Comparison of ENCODE assay signal across 26 cellular contexts in the genomic region with DNA sequence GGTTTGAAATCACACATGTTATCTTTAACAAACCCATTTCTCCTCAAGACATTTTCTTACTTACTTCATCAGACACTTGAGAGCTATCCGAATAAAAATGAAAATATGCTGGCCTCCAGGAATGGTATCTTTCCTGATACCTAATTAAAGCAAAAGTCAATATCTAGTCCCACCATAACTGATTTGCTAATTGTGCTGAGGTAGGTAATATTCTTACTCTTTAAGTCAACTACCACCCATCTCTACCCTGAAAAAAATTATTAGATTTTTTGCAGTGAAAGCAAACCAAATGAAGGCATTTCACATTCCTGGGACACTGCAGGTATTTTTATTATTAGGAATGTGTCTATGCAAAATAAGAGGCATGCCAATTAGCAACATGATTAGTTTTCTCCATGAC.
DNase-seq lines count a peak whose midpoint lies in the region; ATAC-seq and TF ChIP-seq lines count a peak whose summit lies in the region.
"Had no signal": no experiment of that assay in that cellular context is flagged by ENCODE, and none has a peak within 500 bp of the region (broad histone marks: within the 10 kb centered on the region; RNA-seq: fewer than 3 reads in every experiment).

No MANE protein-coding gene starts in this region.

- H3F3A ChIP-seq in SU-DHL-6 (ENCODE audit: insufficient read depth), result no peaks in the 10 kb centered on the region

- peaks cover 7% of the 10 kb centered on the region for H3K27me3 Mint-ChIP-seq in activated CD4-positive, alpha-beta T cell treated with anti-CD3 and anti-CD28 coated beads, Interleukin-2, amount 10 ng/mL, durations not matched to agents 24 days and 14 days
- no peaks in the 10 kb centered on the region for H3K27me3 Mint-ChIP-seq in CD8-positive, alpha-beta T cell (ENCODE audit: low read depth)
- H3K27me3 Mint-ChIP-seq in central memory CD8-positive, alpha-beta T cell, result no peaks in the 10 kb centered on the region

- TF ChIP-seq CTCF in CD8-positive, alpha-beta T cell (IDR thresholded peaks at IDR 0.05), result no peak
- TF ChIP-seq CTCF in SU-DHL-6 (IDR thresholded peaks at IDR 0.05; ENCODE audit: insufficient read depth, low read length, poor library complexity, severe bottlenecking) (no peak), lower lobe of right lung (IDR thresholded peaks at IDR 0.05) (no peak)

- ATAC-seq in CD8-positive, alpha-beta T cell, result no peak
- no peak for ATAC-seq in central memory CD8-positive, alpha-beta T cell (replicated peaks; ENCODE audit: extremely low read depth, poor library complexity, severe bottlenecking)
- ATAC-seq in GM19455 (IDR thresholded peaks at IDR 0.05; ENCODE audit: unreplicated experiment), result no peak
- no peak for ATAC-seq in lower lobe of right lung
- ATAC-seq in HG02642 (IDR thresholded peaks at IDR 0.05; ENCODE audit: poor library complexity, unreplicated experiment), result no peak
- ATAC-seq: foreskin keratinocyte had no signal

- no peaks in the 10 kb centered on the region for H4K20me1 ChIP-seq in SU-DHL-6 (ENCODE audit: low read depth, low read length)

- H3K79me2 ChIP-seq in SU-DHL-6 (ENCODE audit: insufficient read depth, low read length), result no peaks in the 10 kb centered on the region
- H3K79me2 ChIP-seq: hepatocyte had no signal

- H3K4me3 Mint-ChIP-seq in activated CD4-positive, alpha-beta T cell treated with anti-CD3 and anti-CD28 coated beads, Interleukin-2, amount 10 ng/mL, durations not matched to agents 24 days and 14 days, result peak overlapping the region; percentile 60
- no peak overlapping the region for H3K4me3 Mint-ChIP-seq in CD8-positive, alpha-beta T cell
- no peak overlapping the region for H3K4me3 Mint-ChIP-seq in central memory CD8-positive, alpha-beta T cell

- H3K27me3 ChIP-seq in CD8-positive, alpha-beta T cell (ENCODE audit: insufficient read depth, low read length), result no peaks in the 10 kb centered on the region
- H3K27me3 ChIP-seq in SU-DHL-6 (ENCODE audit: low read length) (no peaks in the 10 kb centered on the region), lower lobe of right lung (ENCODE audit: low read depth) (no peaks in the 10 kb centered on the region)
- H3K27me3 ChIP-seq: foreskin keratinocyte, hepatocyte, left lung, ovary had no signal

- POLR2A ChIA-PET in CD8-positive, alpha-beta T cell (lab: Charles Lee), result interaction anchor here (0.6 kb wide), 1 partner anchor 174 kb away, joined by 3 read pairs; no protein-coding TSS in a partner anchor

- H2AFZ ChIP-seq in SU-DHL-6 (ENCODE audit: low read depth, low read length, severe bottlenecking), result no peak overlapping the region
- H2AFZ ChIP-seq: hepatocyte had no signal

- H3K27ac ChIP-seq in CD8-positive, alpha-beta T cell (ENCODE audit: low read depth, low read length), result no peak overlapping the region
- no peak overlapping the region for H3K27ac ChIP-seq in SU-DHL-6 (ENCODE audit: low read depth, low read length)
- no peak overlapping the region for H3K27ac ChIP-seq in lower lobe of right lung
- H3K27ac ChIP-seq: foreskin keratinocyte, hepatocyte, KMS-11, left lung, ovary, WERI-Rb-1 had no signal

- H3K9me3 Mint-ChIP-seq in activated CD4-positive, alpha-beta T cell treated with anti-CD3 and anti-CD28 coated beads, Interleukin-2, amount 10 ng/mL, durations not matched to agents 24 days and 14 days, result peaks cover 6% of the 10 kb centered on the region
- H3K9me3 Mint-ChIP-seq in CD8-positive, alpha-beta T cell, result no peaks in the 10 kb centered on the region
- no peaks in the 10 kb centered on the region for H3K9me3 Mint-ChIP-seq in central memory CD8-positive, alpha-beta T cell
- H3K9me3 Mint-ChIP-seq: natural killer cell; T-helper 2 cell treated with Interferon-gamma antibody and Interleukin-4, amounts not matched to agents 5 μg/mL and 100 μg/mL, for 36 hours had no signal

- no peaks in the 10 kb centered on the region for H3K9me2 ChIP-seq in SU-DHL-6 (replicated peaks; ENCODE audit: insufficient read depth, low read length)
- H3K9me2 ChIP-seq: SK-N-SH had no signal

- peak overlapping the region; percentile 92 for H3K27ac Mint-ChIP-seq in activated CD4-positive, alpha-beta T cell treated with anti-CD3 and anti-CD28 coated beads, Interleukin-2, amount 10 ng/mL, durations not matched to agents 24 days and 14 days
- H3K27ac Mint-ChIP-seq in CD8-positive, alpha-beta T cell, result peak overlapping the region; percentile 91
- peak overlapping the region; percentile 82 for H3K27ac Mint-ChIP-seq in central memory CD8-positive, alpha-beta T cell (ENCODE audit: low read depth)

- H3K36me3 ChIP-seq in CD8-positive, alpha-beta T cell (ENCODE audit: insufficient read depth, low read length), result no peaks in the 10 kb centered on the region
- no peaks in the 10 kb centered on the region for H3K36me3 ChIP-seq in SU-DHL-6 (ENCODE audit: low read length)
- no peaks in the 10 kb centered on the region for H3K36me3 ChIP-seq in lower lobe of right lung
- H3K36me3 ChIP-seq: HAP-1, left lung, ovary, WERI-Rb-1 had no signal

- peaks cover 40% of the 10 kb centered on the region for H3K4me1 Mint-ChIP-seq in activated CD4-positive, alpha-beta T cell treated with anti-CD3 and anti-CD28 coated beads, Interleukin-2, amount 10 ng/mL, durations not matched to agents 24 days and 14 days
- H3K4me1 Mint-ChIP-seq in CD8-positive, alpha-beta T cell (ENCODE audit: low read depth), result peaks cover 22% of the 10 kb centered on the region
- peaks cover 22% of the 10 kb centered on the region for H3K4me1 Mint-ChIP-seq in central memory CD8-positive, alpha-beta T cell

- intact Hi-C loops in activated CD4-positive, alpha-beta T cell treated with anti-CD3 and anti-CD28 coated beads, Interleukin-2, amount 10 ng/mL, durations not matched to agents 24 days and 14 days (cut with micrococcal nuclease), result loop anchor here (1.0 to 10.0 kb wide), 6 partner anchors 12 to 1561 kb away; a partner anchor contains a TSS
- intact Hi-C loops in CD8-positive, alpha-beta T cell (cut with DNase I, micrococcal nuclease), result loop anchor here in 1 of 2 experiments (2.0 to 5.0 kb wide), 3 partner anchors 241 to 686 kb away; a partner anchor contains a TSS
- intact Hi-C loops in lower lobe of right lung (cut with DNase I), result no loop called here

- peaks cover 17% of the 10 kb centered on the region for H3K4me1 ChIP-seq in CD8-positive, alpha-beta T cell (ENCODE audit: insufficient read depth, low read length)
- no peaks in the 10 kb centered on the region for H3K4me1 ChIP-seq in lower lobe of right lung
- H3K4me1 ChIP-seq: foreskin keratinocyte, HAP-1, left lung had no signal

- H3K9me3 ChIP-seq in CD8-positive, alpha-beta T cell (ENCODE audit: low read length), result no peaks in the 10 kb centered on the region
- H3K9me3 ChIP-seq in SU-DHL-6 (ENCODE audit: insufficient read depth, low read length), result no peaks in the 10 kb centered on the region
- H3K9me3 ChIP-seq in lower lobe of right lung, result no peaks in the 10 kb centered on the region
- H3K9me3 ChIP-seq: HAP-1, left lung, ovary, SK-N-SH had no signal

- H3K36me3 Mint-ChIP-seq in activated CD4-positive, alpha-beta T cell treated with anti-CD3 and anti-CD28 coated beads, Interleukin-2, amount 10 ng/mL, durations not matched to agents 24 days and 14 days (ENCODE audit: low read depth), result peaks cover 5% of the 10 kb centered on the region
- no peaks in the 10 kb centered on the region for H3K36me3 Mint-ChIP-seq in CD8-positive, alpha-beta T cell
- H3K36me3 Mint-ChIP-seq in central memory CD8-positive, alpha-beta T cell (ENCODE audit: insufficient read depth), result peaks cover 6% of the 10 kb centered on the region
- H3K36me3 Mint-ChIP-seq: natural killer cell had no signal

- H3K4me3 ChIP-seq in CD8-positive, alpha-beta T cell (ENCODE audit: low read depth, low read length), result no peak overlapping the region
- H3K4me3 ChIP-seq in SU-DHL-6 (ENCODE audit: insufficient read depth, low read length, poor library complexity, severe bottlenecking) (no peak overlapping the region), lower lobe of right lung (no peak overlapping the region)
- H3K4me3 ChIP-seq: HAP-1, hepatocyte, left lung, ovary had no signal

- no peak for DNase-seq in activated CD4-positive, alpha-beta T cell treated with anti-CD3 and anti-CD28 coated beads, Interleukin-2, amount 10 ng/mL, durations not matched to agents 24 days and 14 days
- DNase-seq in activated CD4-positive, alpha-beta T cell treated with anti-CD3 and anti-CD28 coated beads, Interleukin-2, amount 50 U/mL, for 4 hours, result no peak
- DNase-seq in CD8-positive, alpha-beta T cell, result no peak
- DNase-seq in central memory CD8-positive, alpha-beta T cell (ENCODE audit: low spot score in 2 of 2), result no peak
- DNase-seq in lower lobe of right lung, result no peak
- DNase-seq: 8988T, AML-193, cerebellar nuclear complex, COR-L47, foreskin keratinocyte, MV-4-11, natural killer cell, NCI-H1694 treated with DMSO at 0.1 percent for 48 hours, NCI-H69, SK-N-SH, trophoblast cell, WERI-Rb-1 had no signal

- CTCF ChIA-PET in CD8-positive, alpha-beta T cell (lab: Charles Lee), result no interaction called here

- H3K4me2 ChIP-seq in SU-DHL-6 (ENCODE audit: low read depth, low read length, poor library complexity, severe bottlenecking), result peak overlapping the region; percentile 45
- H3K4me2 ChIP-seq: hepatocyte, KMS-11, SK-N-SH had no signal

- no peak overlapping the region for H3K9ac ChIP-seq in SU-DHL-6 (ENCODE audit: low read length)
- H3K9ac ChIP-seq: KMS-11, SK-N-SH had no signal
